1 cellular context compared by ENCODE assay signal in the genomic region with DNA sequence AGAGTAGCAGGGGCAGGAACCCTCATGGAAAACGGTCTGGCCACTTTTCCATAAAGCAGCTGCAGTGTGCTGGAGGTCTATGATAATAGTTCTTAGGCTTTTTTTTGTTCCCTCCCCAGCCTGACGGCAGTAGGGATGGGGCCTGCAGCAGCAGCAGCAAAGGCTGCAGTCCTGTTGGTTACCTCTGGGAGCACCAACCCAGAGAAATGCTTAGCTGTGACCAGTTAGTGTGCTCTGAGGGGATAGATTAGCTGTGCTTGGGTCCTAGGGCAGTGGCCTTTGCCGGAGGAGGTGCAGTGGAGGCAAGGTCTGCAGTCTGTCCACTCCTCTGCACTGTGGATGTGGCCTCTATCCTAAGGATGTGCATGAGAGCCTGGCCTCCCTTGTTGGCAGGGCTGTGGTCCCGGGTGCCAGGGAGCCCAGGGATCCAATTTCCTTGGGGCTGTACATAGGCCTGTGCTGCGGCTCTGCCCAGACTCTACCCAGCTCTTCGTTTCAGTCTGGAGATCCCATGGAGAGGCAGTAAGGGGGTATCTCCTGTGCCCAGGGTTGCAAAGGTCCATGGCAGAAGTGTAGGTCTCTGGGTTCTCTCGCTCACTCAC.
TF ChIP-seq lines count a peak whose summit lies in the region.

No MANE protein-coding gene starts in this region.

TF ChIP-seq in GM23338, 12 proteins besides CTCF, POLR2A, EP300 and RAD21 (continued from another document):
- TF ChIP-seq, protein P1, sequence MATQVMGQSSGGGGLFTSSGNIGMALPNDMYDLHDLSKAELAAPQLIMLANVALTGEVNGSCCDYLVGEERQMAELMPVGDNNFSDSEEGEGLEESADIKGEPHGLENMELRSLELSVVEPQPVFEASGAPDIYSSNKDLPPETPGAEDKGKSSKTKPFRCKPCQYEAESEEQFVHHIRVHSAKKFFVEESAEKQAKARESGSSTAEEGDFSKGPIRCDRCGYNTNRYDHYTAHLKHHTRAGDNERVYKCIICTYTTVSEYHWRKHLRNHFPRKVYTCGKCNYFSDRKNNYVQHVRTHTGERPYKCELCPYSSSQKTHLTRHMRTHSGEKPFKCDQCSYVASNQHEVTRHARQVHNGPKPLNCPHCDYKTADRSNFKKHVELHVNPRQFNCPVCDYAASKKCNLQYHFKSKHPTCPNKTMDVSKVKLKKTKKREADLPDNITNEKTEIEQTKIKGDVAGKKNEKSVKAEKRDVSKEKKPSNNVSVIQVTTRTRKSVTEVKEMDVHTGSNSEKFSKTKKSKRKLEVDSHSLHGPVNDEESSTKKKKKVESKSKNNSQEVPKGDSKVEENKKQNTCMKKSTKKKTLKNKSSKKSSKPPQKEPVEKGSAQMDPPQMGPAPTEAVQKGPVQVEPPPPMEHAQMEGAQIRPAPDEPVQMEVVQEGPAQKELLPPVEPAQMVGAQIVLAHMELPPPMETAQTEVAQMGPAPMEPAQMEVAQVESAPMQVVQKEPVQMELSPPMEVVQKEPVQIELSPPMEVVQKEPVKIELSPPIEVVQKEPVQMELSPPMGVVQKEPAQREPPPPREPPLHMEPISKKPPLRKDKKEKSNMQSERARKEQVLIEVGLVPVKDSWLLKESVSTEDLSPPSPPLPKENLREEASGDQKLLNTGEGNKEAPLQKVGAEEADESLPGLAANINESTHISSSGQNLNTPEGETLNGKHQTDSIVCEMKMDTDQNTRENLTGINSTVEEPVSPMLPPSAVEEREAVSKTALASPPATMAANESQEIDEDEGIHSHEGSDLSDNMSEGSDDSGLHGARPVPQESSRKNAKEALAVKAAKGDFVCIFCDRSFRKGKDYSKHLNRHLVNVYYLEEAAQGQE (IDR thresholded peaks at IDR 0.05; ENCODE audit: unreplicated experiment): no peak
- TF ChIP-seq POLR2AphosphoS5 (IDR thresholded peaks at IDR 0.05; ENCODE audit: low read depth) (no peak), CREB1 (CRISPR knock-in tag; IDR thresholded peaks at IDR 0.05; ENCODE audit: low read depth) (no peak), EZH2 (IDR thresholded peaks at IDR 0.05; ENCODE audit: low read depth, unreplicated experiment) (no peak), NANOG (IDR thresholded peaks at IDR 0.05; ENCODE audit: borderline replicate concordance) (no peak), STAT1 (IDR thresholded peaks at IDR 0.05; ENCODE audit: unreplicated experiment) (no peak), ZNF331 (CRISPR knock-in tag; IDR thresholded peaks at IDR 0.05; ENCODE audit: low read depth) (no peak), EZH2phosphoT487 (IDR thresholded peaks at IDR 0.05; ENCODE audit: unreplicated experiment) (no peak), JUNB (IDR thresholded peaks at IDR 0.05; ENCODE audit: unreplicated experiment) (no peak)
- TF ChIP-seq, protein P2, sequence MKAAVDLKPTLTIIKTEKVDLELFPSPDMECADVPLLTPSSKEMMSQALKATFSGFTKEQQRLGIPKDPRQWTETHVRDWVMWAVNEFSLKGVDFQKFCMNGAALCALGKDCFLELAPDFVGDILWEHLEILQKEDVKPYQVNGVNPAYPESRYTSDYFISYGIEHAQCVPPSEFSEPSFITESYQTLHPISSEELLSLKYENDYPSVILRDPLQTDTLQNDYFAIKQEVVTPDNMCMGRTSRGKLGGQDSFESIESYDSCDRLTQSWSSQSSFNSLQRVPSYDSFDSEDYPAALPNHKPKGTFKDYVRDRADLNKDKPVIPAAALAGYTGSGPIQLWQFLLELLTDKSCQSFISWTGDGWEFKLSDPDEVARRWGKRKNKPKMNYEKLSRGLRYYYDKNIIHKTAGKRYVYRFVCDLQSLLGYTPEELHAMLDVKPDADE (IDR thresholded peaks at IDR 0.05): no peak
- TF ChIP-seq, protein P3, sequence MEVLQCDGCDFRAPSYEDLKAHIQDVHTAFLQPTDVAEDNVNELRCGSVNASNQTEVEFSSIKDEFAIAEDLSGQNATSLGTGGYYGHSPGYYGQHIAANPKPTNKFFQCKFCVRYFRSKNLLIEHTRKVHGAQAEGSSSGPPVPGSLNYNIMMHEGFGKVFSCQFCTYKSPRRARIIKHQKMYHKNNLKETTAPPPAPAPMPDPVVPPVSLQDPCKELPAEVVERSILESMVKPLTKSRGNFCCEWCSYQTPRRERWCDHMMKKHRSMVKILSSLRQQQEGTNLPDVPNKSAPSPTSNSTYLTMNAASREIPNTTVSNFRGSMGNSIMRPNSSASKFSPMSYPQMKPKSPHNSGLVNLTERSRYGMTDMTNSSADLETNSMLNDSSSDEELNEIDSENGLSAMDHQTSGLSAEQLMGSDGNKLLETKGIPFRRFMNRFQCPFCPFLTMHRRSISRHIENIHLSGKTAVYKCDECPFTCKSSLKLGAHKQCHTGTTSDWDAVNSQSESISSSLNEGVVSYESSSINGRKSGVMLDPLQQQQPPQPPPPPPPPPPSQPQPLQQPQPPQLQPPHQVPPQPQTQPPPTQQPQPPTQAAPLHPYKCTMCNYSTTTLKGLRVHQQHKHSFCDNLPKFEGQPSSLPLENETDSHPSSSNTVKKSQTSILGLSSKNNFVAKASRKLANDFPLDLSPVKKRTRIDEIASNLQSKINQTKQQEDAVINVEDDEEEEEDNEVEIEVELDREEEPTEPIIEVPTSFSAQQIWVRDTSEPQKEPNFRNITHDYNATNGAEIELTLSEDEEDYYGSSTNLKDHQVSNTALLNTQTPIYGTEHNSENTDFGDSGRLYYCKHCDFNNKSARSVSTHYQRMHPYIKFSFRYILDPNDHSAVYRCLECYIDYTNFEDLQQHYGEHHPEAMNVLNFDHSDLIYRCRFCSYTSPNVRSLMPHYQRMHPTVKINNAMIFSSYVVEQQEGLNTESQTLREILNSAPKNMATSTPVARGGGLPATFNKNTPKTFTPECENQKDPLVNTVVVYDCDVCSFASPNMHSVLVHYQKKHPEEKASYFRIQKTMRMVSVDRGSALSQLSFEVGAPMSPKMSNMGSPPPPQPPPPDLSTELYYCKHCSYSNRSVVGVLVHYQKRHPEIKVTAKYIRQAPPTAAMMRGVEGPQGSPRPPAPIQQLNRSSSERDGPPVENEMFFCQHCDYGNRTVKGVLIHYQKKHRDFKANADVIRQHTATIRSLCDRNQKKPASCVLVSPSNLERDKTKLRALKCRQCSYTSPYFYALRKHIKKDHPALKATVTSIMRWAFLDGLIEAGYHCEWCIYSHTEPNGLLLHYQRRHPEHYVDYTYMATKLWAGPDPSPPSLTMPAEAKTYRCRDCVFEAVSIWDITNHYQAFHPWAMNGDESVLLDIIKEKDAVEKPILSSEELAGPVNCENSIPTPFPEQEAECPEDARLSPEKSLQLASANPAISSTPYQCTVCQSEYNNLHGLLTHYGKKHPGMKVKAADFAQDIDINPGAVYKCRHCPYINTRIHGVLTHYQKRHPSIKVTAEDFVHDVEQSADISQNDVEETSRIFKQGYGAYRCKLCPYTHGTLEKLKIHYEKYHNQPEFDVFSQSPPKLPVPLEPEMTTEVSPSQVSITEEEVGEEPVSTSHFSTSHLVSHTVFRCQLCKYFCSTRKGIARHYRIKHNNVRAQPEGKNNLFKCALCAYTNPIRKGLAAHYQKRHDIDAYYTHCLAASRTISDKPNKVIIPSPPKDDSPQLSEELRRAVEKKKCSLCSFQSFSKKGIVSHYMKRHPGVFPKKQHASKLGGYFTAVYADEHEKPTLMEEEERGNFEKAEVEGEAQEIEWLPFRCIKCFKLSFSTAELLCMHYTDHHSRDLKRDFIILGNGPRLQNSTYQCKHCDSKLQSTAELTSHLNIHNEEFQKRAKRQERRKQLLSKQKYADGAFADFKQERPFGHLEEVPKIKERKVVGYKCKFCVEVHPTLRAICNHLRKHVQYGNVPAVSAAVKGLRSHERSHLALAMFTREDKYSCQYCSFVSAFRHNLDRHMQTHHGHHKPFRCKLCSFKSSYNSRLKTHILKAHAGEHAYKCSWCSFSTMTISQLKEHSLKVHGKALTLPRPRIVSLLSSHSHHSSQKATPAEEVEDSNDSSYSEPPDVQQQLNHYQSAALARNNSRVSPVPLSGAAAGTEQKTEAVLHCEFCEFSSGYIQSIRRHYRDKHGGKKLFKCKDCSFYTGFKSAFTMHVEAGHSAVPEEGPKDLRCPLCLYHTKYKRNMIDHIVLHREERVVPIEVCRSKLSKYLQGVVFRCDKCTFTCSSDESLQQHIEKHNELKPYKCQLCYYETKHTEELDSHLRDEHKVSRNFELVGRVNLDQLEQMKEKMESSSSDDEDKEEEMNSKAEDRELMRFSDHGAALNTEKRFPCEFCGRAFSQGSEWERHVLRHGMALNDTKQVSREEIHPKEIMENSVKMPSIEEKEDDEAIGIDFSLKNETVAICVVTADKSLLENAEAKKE (CRISPR knock-in tag; IDR thresholded peaks at IDR 0.05): no peak
TF ChIP-seq in GM23338: peak in this region for 0.
